ENCODE assay signal across 18 cellular contexts in genomic region chr14:100042328-100042727, GRCh38.
"Had no signal": no experiment of that assay in that cellular context is flagged by ENCODE, and none has a peak within 500 bp of the region (broad histone marks: within the 10 kb centered on the region; RNA-seq: fewer than 3 reads in every experiment).

No MANE protein-coding gene starts in this region.

- H3K4me3 ChIP-seq: colonic mucosa, left ventricle myocardium inferior, ovary, spleen, stomach had no signal

- ATAC-seq: activated CD4-positive, CD25-positive, alpha-beta regulatory T cell treated with anti-CD3 and anti-CD28 coated beads, Interleukin-2, amount 50 U/mL, for 24 hours; esophagus mucosa; naive thymus-derived CD8-positive, alpha-beta T cell; sciatic nerve; T-cell had no signal

- H3K27ac ChIP-seq: colonic mucosa, left ventricle myocardium inferior, ovary, stomach had no signal

- H3K36me3 ChIP-seq: colonic mucosa, left ventricle myocardium inferior, ovary, spleen, stomach had no signal

- H3K4me1 ChIP-seq: colonic mucosa had no signal

- H3K4me3 Mint-ChIP-seq: activated naive CD4-positive, alpha-beta T cell treated with anti-CD3 and anti-CD28 coated beads, Interleukin-2, amount 50 U/mL, for 24 hours; memory B cell; naive thymus-derived CD8-positive, alpha-beta T cell; T-cell had no signal

- H3K9me3 ChIP-seq: colonic mucosa, left ventricle myocardium inferior, ovary, spleen, stomach had no signal

- DNase-seq: activated T-cell treated with anti-CD3 and anti-CD28 coated beads for 4 hours; amniotic stem cell; caudate nucleus; colonic mucosa; left ventricle myocardium inferior; naive thymus-derived CD8-positive, alpha-beta T cell; ovary; spleen; stomach; T-cell; T-helper 9 cell had no signal

- H3K27me3 Mint-ChIP-seq: activated naive CD4-positive, alpha-beta T cell treated with anti-CD3 and anti-CD28 coated beads, Interleukin-2, amount 50 U/mL, for 24 hours; memory B cell; naive thymus-derived CD8-positive, alpha-beta T cell; T-cell had no signal

- FAIRE-seq: keratinocyte had no signal

- H3K36me3 Mint-ChIP-seq: activated naive CD4-positive, alpha-beta T cell treated with anti-CD3 and anti-CD28 coated beads, Interleukin-2, amount 50 U/mL, for 24 hours; memory B cell; naive thymus-derived CD8-positive, alpha-beta T cell; T-cell had no signal

- H3K4me1 Mint-ChIP-seq: memory B cell had no signal

- H3K9me3 Mint-ChIP-seq: activated naive CD4-positive, alpha-beta T cell treated with anti-CD3 and anti-CD28 coated beads, Interleukin-2, amount 50 U/mL, for 24 hours; activated T-helper 2 cell treated with anti-CD3 and anti-CD28 coated beads, Interferon-gamma antibody, Interleukin-2, Interleukin-4, amounts not matched to agents 10 μg/mL and 5 μg/mL and 100 μg/mL, durations not matched to agents 14 hours and 24 hours and 36 hours; memory B cell; naive thymus-derived CD8-positive, alpha-beta T cell; T-cell had no signal

- H3K27ac Mint-ChIP-seq: activated naive CD4-positive, alpha-beta T cell treated with anti-CD3 and anti-CD28 coated beads, Interleukin-2, amount 50 U/mL, for 24 hours; activated T-helper 2 cell treated with anti-CD3 and anti-CD28 coated beads, Interferon-gamma antibody, Interleukin-2, Interleukin-4, amounts not matched to agents 10 μg/mL and 5 μg/mL and 100 μg/mL, durations not matched to agents 14 hours and 24 hours and 36 hours; memory B cell; naive thymus-derived CD8-positive, alpha-beta T cell; T-cell had no signal

- H3K27me3 ChIP-seq: colonic mucosa, ovary, spleen, stomach had no signal
